28 cellular contexts compared by ENCODE assay signal in the genomic region with DNA sequence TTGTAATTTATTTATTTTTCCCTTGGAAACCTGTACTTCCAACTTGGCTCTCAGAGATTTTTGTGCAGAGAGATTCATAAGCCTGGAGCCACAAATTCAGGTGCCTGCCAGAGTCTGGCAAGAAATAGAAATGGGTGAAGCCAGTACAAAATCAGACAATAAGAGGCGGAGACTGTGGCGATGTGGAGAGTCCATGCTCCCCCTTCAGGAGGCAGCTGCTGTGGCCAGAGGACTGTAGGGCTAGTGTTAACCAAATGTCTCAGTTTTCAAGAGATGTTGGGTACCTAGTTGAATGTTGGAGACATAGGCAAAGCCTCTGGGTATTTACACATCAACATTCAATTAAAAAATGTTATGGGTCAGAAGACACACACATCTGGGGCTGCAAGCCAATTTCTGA.
"Had no signal": no experiment of that assay in that cellular context is flagged by ENCODE, and none has a peak within 500 bp of the region (broad histone marks: within the 10 kb centered on the region; RNA-seq: fewer than 3 reads in every experiment).

No MANE protein-coding gene starts in this region.

- H3K27ac ChIP-seq: left ventricle myocardium inferior, pancreas, prostate gland, skin epidermis, stomach, testis, thyroid gland, transverse colon, upper lobe of left lung, vagina had no signal

- H3K36me3 Mint-ChIP-seq: mesothelial cell of epicardium; naive thymus-derived CD8-positive, alpha-beta T cell; stimulated activated naive B cell treated with anti-CD40 and anti-IgM and Interleukin-4, amounts not matched to agents 10 μg/mL and 1 μg/mL and 100 μg/mL, for 72 hours had no signal

- H3K9me3 Mint-ChIP-seq: mesothelial cell of epicardium, nephron had no signal

- H3K36me3 ChIP-seq: left ventricle myocardium inferior, pancreas, prostate gland, stomach, thyroid gland, transverse colon, upper lobe of left lung, vagina had no signal

- H3K27ac Mint-ChIP-seq: mesothelial cell of epicardium; naive thymus-derived CD8-positive, alpha-beta T cell; nephron; stimulated activated naive B cell treated with anti-CD40 and anti-IgM and Interleukin-4, amounts not matched to agents 10 μg/mL and 1 μg/mL and 100 μg/mL, for 72 hours had no signal

- H3K4me3 Mint-ChIP-seq: mesothelial cell of epicardium; naive thymus-derived CD8-positive, alpha-beta T cell; nephron; neural crest cell; stimulated activated naive B cell treated with anti-CD40 and anti-IgM and Interleukin-4, amounts not matched to agents 10 μg/mL and 1 μg/mL and 100 μg/mL, for 72 hours had no signal

- ATAC-seq: naive thymus-derived CD8-positive, alpha-beta T cell; pancreas; right cardiac atrium; sciatic nerve; stimulated activated naive B cell treated with anti-CD40 and anti-IgM and Interleukin-4, amounts not matched to agents 10 μg/mL and 1 μg/mL and 100 μg/mL, for 72 hours; stimulated activated naive CD8-positive, alpha-beta T cell treated with anti-CD3 and anti-CD28 coated beads, Interleukin-15, Interleukin-2, amounts not matched to agents 100 U/mL and 50 U/mL, for 24 hours had no signal

- H3K4me3 ChIP-seq: left ventricle myocardium inferior, lung, pancreas, prostate gland, skin epidermis, stomach, testis, thyroid gland, transverse colon, upper lobe of left lung, vagina had no signal

- DNase-seq: islet precursor cell; left ventricle myocardium inferior; mesendoderm; naive thymus-derived CD8-positive, alpha-beta T cell; nucleus accumbens; pancreas; posterior cingulate gyrus; retina; right cardiac atrium; stimulated activated CD4-positive, alpha-beta T cell treated with anti-CD3 and anti-CD28 coated beads, Interleukin-12 subunit alpha, Interleukin-12 subunit beta, amount 100 ng/mL, for 4 hours; stimulated activated CD4-positive, alpha-beta T cell treated with anti-CD3 and anti-CD28 coated beads, Interleukin-15, amount 100 ng/mL, for 24 hours; stimulated activated CD4-positive, alpha-beta T cell treated with anti-CD3 and anti-CD28 coated beads, Interleukin-2, amount 100 ng/mL, for 24 hours; stimulated activated CD4-positive, alpha-beta T cell treated with anti-CD3 and anti-CD28 coated beads, Interleukin-4, amount 100 ng/mL, for 1 hour; stimulated activated naive B cell treated with anti-CD40 and anti-IgM and Interleukin-4, amounts not matched to agents 10 μg/mL and 1 μg/mL and 100 μg/mL, for 72 hours; stimulated activated naive CD8-positive, alpha-beta T cell treated with anti-CD3 and anti-CD28 coated beads, Interleukin-15, Interleukin-2, amounts not matched to agents 100 U/mL and 50 U/mL, for 24 hours; stomach; testis; thyroid gland; transverse colon; upper lobe of left lung had no signal

- FAIRE-seq: pancreas had no signal

- H3K4me1 ChIP-seq: left ventricle myocardium inferior, pancreas, prostate gland, stomach, testis, thyroid gland, transverse colon, upper lobe of left lung, vagina had no signal

- H3K9me3 ChIP-seq: left ventricle myocardium inferior, pancreas, prostate gland, stomach, testis, thyroid gland, transverse colon, upper lobe of left lung, vagina had no signal

- H3K27me3 ChIP-seq: pancreas, stomach, testis, thyroid gland, transverse colon, upper lobe of left lung, vagina had no signal

- H3K4me1 Mint-ChIP-seq: mesothelial cell of epicardium; naive thymus-derived CD8-positive, alpha-beta T cell; nephron; stimulated activated naive B cell treated with anti-CD40 and anti-IgM and Interleukin-4, amounts not matched to agents 10 μg/mL and 1 μg/mL and 100 μg/mL, for 72 hours had no signal
